Comparison of ENCODE assay signal across 1 cellular context in genomic region chr19:50476224-50476942, GRCh38.
A peak's percentile ranks its signal among the peaks of the same experiment; 100 is the strongest.
TF ChIP-seq lines count a peak whose summit lies in the region.

TSS of gene EMC10 (plus strand) at chr19:50476507. CDS start at chr19:50476545, 38 bp downstream.
TSS of gene GARIN5A (minus strand) at chr19:50476848. CDS start at chr19:50476388, 460 bp downstream.

TF ChIP-seq in WTC11, 78 proteins besides CTCF, POLR2A, EP300 and RAD21 (continued from another document):
- TF ChIP-seq MAX (CRISPR knock-in tag; IDR thresholded peaks at IDR 0.05) (peak; percentile 88), CREM (CRISPR knock-in tag; IDR thresholded peaks at IDR 0.05) (peak; percentile 99)
